Comparison of ENCODE assay signal across 1 cellular context in the genomic region with DNA sequence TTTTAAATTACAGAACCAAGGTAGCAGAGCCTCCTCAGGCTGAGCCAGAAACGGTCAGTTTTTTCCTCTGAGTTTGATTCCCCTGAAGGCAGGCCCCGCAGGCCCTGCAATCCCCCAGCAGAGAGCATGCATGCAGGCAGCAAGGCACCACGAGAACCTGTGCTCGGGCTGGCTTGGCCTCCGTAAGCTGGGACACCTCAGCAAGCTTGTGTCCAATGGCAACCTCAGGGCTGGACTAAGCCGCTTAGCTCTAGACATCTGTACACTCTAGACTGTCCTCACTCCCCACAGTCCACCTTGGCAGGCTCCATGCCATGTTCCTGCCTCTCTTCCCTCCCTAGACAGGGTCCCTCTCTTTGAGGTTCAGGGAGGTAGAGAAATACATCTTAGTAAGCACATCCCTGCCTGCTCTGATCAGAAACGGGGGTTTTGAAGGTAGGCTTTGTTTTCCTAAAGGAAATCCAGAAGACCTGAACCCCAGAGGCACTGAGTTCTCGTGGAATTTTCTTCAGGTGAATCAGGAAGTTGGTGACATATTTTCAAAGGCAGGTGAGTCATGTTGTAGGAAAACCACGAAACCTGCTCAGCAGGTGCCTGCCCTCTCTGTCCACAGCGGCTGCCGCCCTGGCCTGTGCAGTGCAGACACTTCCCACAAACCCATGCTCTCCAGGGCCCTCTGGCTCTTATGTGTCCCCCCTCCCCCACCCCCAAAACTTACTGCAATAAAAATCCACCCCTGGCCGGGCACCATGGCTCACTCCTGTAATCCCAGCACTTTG.
TF ChIP-seq lines count a peak whose summit lies in the region.

No MANE protein-coding gene starts in this region.

TF ChIP-seq in HEK293, 187 proteins besides CTCF, POLR2A, EP300 and RAD21:
- peak; percentile 65 for TF ChIP-seq PRDM10 (tag by site-specific recombination; IDR thresholded peaks at IDR 0.05)
- TF ChIP-seq KLF8 (tag by site-specific recombination; IDR thresholded peaks at IDR 0.05), result no peak
- no peak for TF ChIP-seq ZNF404 (tag by site-specific recombination; IDR thresholded peaks at IDR 0.05)
- no peak for TF ChIP-seq PRDM4 (tag by site-specific recombination; IDR thresholded peaks at IDR 0.05)
- no peak for TF ChIP-seq ZNF571 (tag by site-specific recombination; IDR thresholded peaks at IDR 0.05)
- TF ChIP-seq ZNF596 (tag by site-specific recombination; IDR thresholded peaks at IDR 0.05), result no peak
- 0 out of 2 replicates have a peak, but pooled peaks have one; percentile 40 for TF ChIP-seq ZIC2 (tag by site-specific recombination; IDR thresholded peaks at IDR 0.05)
- TF ChIP-seq, protein P1, sequence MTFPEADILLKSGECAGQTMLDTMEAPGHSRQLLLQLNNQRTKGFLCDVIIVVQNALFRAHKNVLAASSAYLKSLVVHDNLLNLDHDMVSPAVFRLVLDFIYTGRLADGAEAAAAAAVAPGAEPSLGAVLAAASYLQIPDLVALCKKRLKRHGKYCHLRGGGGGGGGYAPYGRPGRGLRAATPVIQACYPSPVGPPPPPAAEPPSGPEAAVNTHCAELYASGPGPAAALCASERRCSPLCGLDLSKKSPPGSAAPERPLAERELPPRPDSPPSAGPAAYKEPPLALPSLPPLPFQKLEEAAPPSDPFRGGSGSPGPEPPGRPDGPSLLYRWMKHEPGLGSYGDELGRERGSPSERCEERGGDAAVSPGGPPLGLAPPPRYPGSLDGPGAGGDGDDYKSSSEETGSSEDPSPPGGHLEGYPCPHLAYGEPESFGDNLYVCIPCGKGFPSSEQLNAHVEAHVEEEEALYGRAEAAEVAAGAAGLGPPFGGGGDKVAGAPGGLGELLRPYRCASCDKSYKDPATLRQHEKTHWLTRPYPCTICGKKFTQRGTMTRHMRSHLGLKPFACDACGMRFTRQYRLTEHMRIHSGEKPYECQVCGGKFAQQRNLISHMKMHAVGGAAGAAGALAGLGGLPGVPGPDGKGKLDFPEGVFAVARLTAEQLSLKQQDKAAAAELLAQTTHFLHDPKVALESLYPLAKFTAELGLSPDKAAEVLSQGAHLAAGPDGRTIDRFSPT (tag by site-specific recombination; IDR thresholded peaks at IDR 0.05), result no peak
- TF ChIP-seq ZNF239 (tag by site-specific recombination; IDR thresholded peaks at IDR 0.05), result no peak
- TF ChIP-seq ZNF501 (tag by site-specific recombination; IDR thresholded peaks at IDR 0.05), result no peak
- TF ChIP-seq BCL11B (tag by site-specific recombination; IDR thresholded peaks at IDR 0.05; ENCODE audit: low read depth), result no peak
- no peak for TF ChIP-seq ZNF555 (tag by site-specific recombination; conservative IDR thresholded peaks at IDR 0.05)
